ENCODE assay signal across 8 cellular contexts in genomic region chr19:58401825-58402433, GRCh38. TPM values are rescaled to one million over a fixed set of nuclear protein-coding genes. Genes with fewer than 3 reads are reported as not detected.
DNase-seq lines count a peak whose midpoint lies in the region; ATAC-seq and TF ChIP-seq lines count a peak whose summit lies in the region.

No MANE protein-coding gene starts in this region.

- DNase-seq in BJ (ENCODE audit: low read depth) (no peak), colonic mucosa (no peak), naive B cell (no peak), activated gamma-delta T cell treated with Interleukin-2 at 50 U/mL for 16 hours (no peak), iPS-NIHi7 (ENCODE audit: extremely low spot score) (no peak)

- POLR2A ChIA-PET in BJ (lab: Charles Lee) = no interaction called here

- H3K9me3 Mint-ChIP-seq in IgD-negative memory B cell (peaks cover 0 to 3% (median 1%) of the 10 kb centered on the region in 3 donors), naive B cell (no peaks in the 10 kb centered on the region)

- peaks cover 8% of the 10 kb centered on the region for H3K4me1 ChIP-seq in colonic mucosa

- H3K4me3 Mint-ChIP-seq in IgD-negative memory B cell (peak overlapping the region; percentile 16 to 88 (median 76)), naive B cell (peak overlapping the region in 7 of 8 donors; percentile 9 to 95 (median 90))

- no peaks in the 10 kb centered on the region for H3K9me3 ChIP-seq in colonic mucosa

- H3K27ac ChIP-seq in colonic mucosa = peak overlapping the region; percentile 77

- no peaks in the 10 kb centered on the region for H3K36me3 Mint-ChIP-seq in IgD-negative memory B cell
- H3K36me3 Mint-ChIP-seq in naive B cell = no peaks in the 10 kb centered on the region

- intact Hi-C loops in colonic mucosa (cut with DNase I) = no loop called here

- H3K27me3 ChIP-seq in BJ (ENCODE audit: control insufficient read depth, insufficient read depth, low read length) = no peaks in the 10 kb centered on the region
- peaks cover 11% of the 10 kb centered on the region for H3K27me3 ChIP-seq in colonic mucosa

- H3K4me3 ChIP-seq in BJ (ENCODE audit: low read depth, low read length) (peak overlapping the region; percentile 48), colonic mucosa (peak overlapping the region; percentile 63)

- peaks cover 9% of the 10 kb centered on the region for H3K27me3 Mint-ChIP-seq in IgD-negative memory B cell
- H3K27me3 Mint-ChIP-seq in naive B cell = peaks cover 6 to 26% (median 14%) of the 10 kb centered on the region in 3 donors

- no peak for ATAC-seq in naive B cell (ENCODE audit: low read depth in 2 of 2)
- no peak for ATAC-seq in GM21390 (IDR thresholded peaks at IDR 0.05; ENCODE audit: unreplicated experiment)
- ATAC-seq in GM21447 (IDR thresholded peaks at IDR 0.05; ENCODE audit: unreplicated experiment) = no peak

- TF ChIP-seq CTCF in BJ (IDR thresholded peaks at IDR 0.05; ENCODE audit: insufficient read depth, low read depth, low read length) = no peak
- no peak for TF ChIP-seq CTCF in colonic mucosa (IDR thresholded peaks at IDR 0.05)

- peak overlapping the region in 2 of 3 donors; percentile 62 to 97 for H3K27ac Mint-ChIP-seq in IgD-negative memory B cell
- H3K27ac Mint-ChIP-seq in naive B cell = peak overlapping the region in 4 of 6 donors; percentile 90 to 99 (median 98)

- H3K36me3 ChIP-seq in BJ (ENCODE audit: control insufficient read depth, insufficient read depth, low read length) (no peaks in the 10 kb centered on the region), colonic mucosa (no peaks in the 10 kb centered on the region)

- H3K4me1 Mint-ChIP-seq in IgD-negative memory B cell (peaks cover 4 to 9% (median 9%) of the 10 kb centered on the region in 3 donors), naive B cell (peaks cover 11 to 23% (median 18%) of the 10 kb centered on the region in 3 donors)

- H3K9ac ChIP-seq in colonic mucosa (ENCODE audit: low read depth in 2 of 2, low read length in 2 of 2) = peak overlapping the region; percentile 43 to 84

- CTCF ChIA-PET in BJ (lab: Yijun Ruan, JAX) = interaction anchor here (0.7 kb wide), 1 partner anchor 173 kb away, joined by 3 read pairs; the partner anchor contains the start of gene ZNF544

RNA-seq across cellular contexts. Expression of gene RNF225, which starts 6.5 kb away (rescaled TPM):
- polyA plus RNA-seq in BJ (2011; rRNA removed) = not detected in 2 replicates
- not detected in 2 replicates for polyA minus RNA-seq in BJ (2011; rRNA and poly(A)+ RNA removed)
- polyA plus RNA-seq in IgD-negative memory B cell = not detected
- not detected for total RNA-seq in colonic mucosa
- not detected for polyA plus RNA-seq in naive B cell (ENCODE audit: low read depth in 6 of 6)

RNA-seq across cellular contexts. Expression of gene ZNF584, which starts 6.5 kb away (rescaled TPM):
- polyA plus RNA-seq in BJ (2011; rRNA removed) (8.9 and 10.0 TPM in 2 replicates), IgD-negative memory B cell (3.5 TPM), naive B cell (ENCODE audit: low read depth in 6 of 6) (1 to 10 TPM; 3.6 to 6.2 (median 4.5) TPM)
- polyA minus RNA-seq in BJ (2011; rRNA and poly(A)+ RNA removed) = 6.6 and 7.8 TPM in 2 replicates
- 1 to 10 TPM; 5.9 to 8.5 TPM for total RNA-seq in colonic mucosa

RNA-seq across cellular contexts. Expression of gene RPS5, which starts 14.9 kb away (rescaled TPM):
- polyA plus RNA-seq in BJ (2011; rRNA removed) = 2,500 and 3,326 TPM in 2 replicates
- 895 and 1,382 TPM in 2 replicates for polyA minus RNA-seq in BJ (2011; rRNA and poly(A)+ RNA removed)
- 1,545 TPM for polyA plus RNA-seq in IgD-negative memory B cell
- total RNA-seq in colonic mucosa = 100 to 1,000 TPM; 781 to 884 TPM
- 1,000 to 10,000 TPM; 1,545 to 2,332 (median 1,783) TPM for polyA plus RNA-seq in naive B cell (ENCODE audit: low read depth in 6 of 6)

RNA-seq across cellular contexts. Expression of gene ZNF837, which starts 21.1 kb away (rescaled TPM):
- polyA plus RNA-seq in BJ (2011; rRNA removed) = 0.47 and 0.82 TPM in 2 replicates
- 0.38 and 0.41 TPM in 2 replicates for polyA minus RNA-seq in BJ (2011; rRNA and poly(A)+ RNA removed)
- 8.0 TPM for polyA plus RNA-seq in IgD-negative memory B cell
- 1 to 10 TPM; 1.8 to 2.6 TPM for total RNA-seq in colonic mucosa
- 10 to 100 TPM in 2 of 6 donors, 1 to 10 TPM in 4; 7.5 to 13.5 (median 8.5) TPM for polyA plus RNA-seq in naive B cell (ENCODE audit: low read depth in 6 of 6)

RNA-seq across cellular contexts. Expression of gene ZNF132, which starts 38.0 kb away (rescaled TPM):
- 2.7 and 3.2 TPM in 2 replicates for polyA plus RNA-seq in BJ (2011; rRNA removed)
- polyA minus RNA-seq in BJ (2011; rRNA and poly(A)+ RNA removed) = 5.9 and 8.4 TPM in 2 replicates
- 0.53 TPM for polyA plus RNA-seq in IgD-negative memory B cell
- total RNA-seq in colonic mucosa = 1 to 10 TPM; 2.6 to 5.8 TPM
- polyA plus RNA-seq in naive B cell (ENCODE audit: low read depth in 6 of 6) = 1 to 10 TPM in 5 of 6 donors, not detected in 1; 2.1 to 3.8 (median 3.2) TPM
